Comparison of ENCODE assay signal across 2 cellular contexts in the genomic region with DNA sequence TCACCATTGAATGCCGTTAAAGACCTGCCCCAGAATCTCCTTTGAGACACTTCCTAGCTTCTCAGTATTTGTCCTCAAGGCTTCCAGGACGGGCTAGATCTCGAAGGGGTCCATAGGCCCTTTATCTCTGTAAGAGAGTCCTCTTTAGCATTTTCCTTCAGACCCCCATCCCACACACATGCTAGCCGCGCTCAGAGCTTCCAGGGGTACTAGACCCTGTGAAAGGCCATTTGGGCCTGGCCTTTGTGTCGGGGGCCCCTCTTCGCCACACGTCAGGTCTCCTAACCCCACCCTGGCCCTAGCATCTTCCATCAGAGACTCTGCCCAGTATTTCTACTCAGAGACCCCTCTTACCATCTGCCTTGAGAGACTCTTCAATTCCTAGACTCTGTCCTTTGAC.
TF ChIP-seq lines count a peak whose summit lies in the region.

No MANE protein-coding gene starts in this region.

TF ChIP-seq in SK-N-SH, 30 proteins besides CTCF, POLR2A, EP300 and RAD21 (continued from another document):
- TF ChIP-seq SMC3 (IDR thresholded peaks at IDR 0.05; ENCODE audit: low read depth, low read length) (no peak), MXI1 (IDR thresholded peaks at IDR 0.05; ENCODE audit: low read depth, low read length) (no peak), FOXM1 (IDR thresholded peaks at IDR 0.05; ENCODE audit: low read depth) (no peak), TCF12 (IDR thresholded peaks at IDR 0.05) (no peak), RXRA (IDR thresholded peaks at IDR 0.05; ENCODE audit: borderline replicate concordance, low read depth) (no peak), JUND (IDR thresholded peaks at IDR 0.05) (no peak), MEF2A (IDR thresholded peaks at IDR 0.05; ENCODE audit: borderline replicate concordance, low read depth) (no peak)
- TF ChIP-seq, protein P1, sequence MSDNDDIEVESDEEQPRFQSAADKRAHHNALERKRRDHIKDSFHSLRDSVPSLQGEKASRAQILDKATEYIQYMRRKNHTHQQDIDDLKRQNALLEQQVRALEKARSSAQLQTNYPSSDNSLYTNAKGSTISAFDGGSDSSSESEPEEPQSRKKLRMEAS (IDR thresholded peaks at IDR 0.05; ENCODE audit: low read depth) = no peak

TF ChIP-seq in SK-N-SH treated with all-trans-retinoic acid at 6 μM for 48 hours, 23 proteins besides CTCF, POLR2A, EP300 and RAD21 (continued from another document):
- TF ChIP-seq, protein P2, sequence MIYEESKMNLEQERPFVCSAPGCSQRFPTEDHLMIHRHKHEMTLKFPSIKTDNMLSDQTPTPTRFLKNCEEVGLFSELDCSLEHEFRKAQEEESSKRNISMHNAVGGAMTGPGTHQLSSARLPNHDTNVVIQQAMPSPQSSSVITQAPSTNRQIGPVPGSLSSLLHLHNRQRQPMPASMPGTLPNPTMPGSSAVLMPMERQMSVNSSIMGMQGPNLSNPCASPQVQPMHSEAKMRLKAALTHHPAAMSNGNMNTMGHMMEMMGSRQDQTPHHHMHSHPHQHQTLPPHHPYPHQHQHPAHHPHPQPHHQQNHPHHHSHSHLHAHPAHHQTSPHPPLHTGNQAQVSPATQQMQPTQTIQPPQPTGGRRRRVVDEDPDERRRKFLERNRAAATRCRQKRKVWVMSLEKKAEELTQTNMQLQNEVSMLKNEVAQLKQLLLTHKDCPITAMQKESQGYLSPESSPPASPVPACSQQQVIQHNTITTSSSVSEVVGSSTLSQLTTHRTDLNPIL (CRISPR knock-in tag; IDR thresholded peaks at IDR 0.05; ENCODE audit: low read depth) = no peak
- TF ChIP-seq ZNF565 (CRISPR knock-in tag; conservative IDR thresholded peaks at IDR 0.05; ENCODE audit: low read depth) = no peak
